Comparison of ENCODE assay signal across 26 cellular contexts in the genomic region with DNA sequence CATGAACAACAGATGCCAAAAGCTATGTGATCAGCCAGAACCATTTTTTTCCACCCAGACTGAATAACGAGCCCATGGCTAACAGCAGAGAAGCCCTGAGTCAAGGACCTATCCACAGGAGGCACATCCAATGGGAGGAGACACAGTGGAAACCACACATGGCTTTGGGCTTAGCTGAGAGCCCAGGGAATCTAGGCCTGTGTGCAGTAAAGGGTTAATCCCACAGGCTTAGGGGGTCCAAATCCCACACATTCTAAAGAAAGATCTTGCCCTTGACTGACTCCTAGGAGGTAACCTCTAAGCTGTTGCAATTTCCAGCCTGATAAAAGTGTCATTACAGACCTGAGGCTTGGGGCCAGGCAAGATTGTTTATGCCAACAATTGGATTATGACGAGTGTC.
A peak's percentile ranks its signal among the peaks of the same experiment; 100 is the strongest.
DNase-seq lines count a peak whose midpoint lies in the region; ATAC-seq and TF ChIP-seq lines count a peak whose summit lies in the region.
"Had no signal": no experiment of that assay in that cellular context is flagged by ENCODE, and none has a peak within 500 bp of the region (broad histone marks: within the 10 kb centered on the region; RNA-seq: fewer than 3 reads in every experiment).

No MANE protein-coding gene starts in this region.

- H3K79me2 ChIP-seq in mesendoderm (ENCODE audit: control insufficient read depth, insufficient read depth, low read length) = no peaks in the 10 kb centered on the region

- no peak overlapping the region for H2AK5ac ChIP-seq in mesendoderm (ENCODE audit: low read length)

- no peaks in the 10 kb centered on the region for H3K27me3 ChIP-seq in mesendoderm (ENCODE audit: insufficient read depth, low read length, poor library complexity)
- H3K27me3 ChIP-seq: BE2C, BLaER1 had no signal

- no peaks in the 10 kb centered on the region for H3K36me3 Mint-ChIP-seq in type B pancreatic cell
- H3K36me3 Mint-ChIP-seq: CD14-positive monocyte; CD4-positive, alpha-beta memory T cell; CD4-positive, CD25-positive, alpha-beta regulatory T cell; CD8-positive, alpha-beta memory T cell had no signal

- no peak overlapping the region for H3K56ac ChIP-seq in mesendoderm (ENCODE audit: low read length)

- no peak overlapping the region for H4K8ac ChIP-seq in mesendoderm (ENCODE audit: low read depth, low read length)

- DNase-seq in NCI-H69 (lab: John Stamatoyannopoulos, UW) = peak; percentile 21
- peak; percentile 97 for DNase-seq in NCI-H82 (lab: John Stamatoyannopoulos, UW)
- DNase-seq in SK-N-DZ (ENCODE audit: low spot score) = peak; percentile 88
- peak; percentile 12 for DNase-seq in mesendoderm
- no peak for DNase-seq in NCI-H446 treated with DMSO at 0.1 percent for 48 hours (lab: John Stamatoyannopoulos, UW)
- no peak for DNase-seq in type B pancreatic cell (ENCODE audit: extremely low spot score, unreplicated experiment)
- DNase-seq: 8988T; ACHN; BE2C; C1 segment of cervical spinal cord; CD4-positive, alpha-beta memory T cell; CD4-positive, CD25-positive, alpha-beta regulatory T cell; CD8-positive, alpha-beta memory T cell; COR-L47; DMS 273 treated with DMSO at 0.1 percent for 48 hours; DMS153; DMS53; DMS79; DND-41; EL; GDM1 had no signal

- peaks cover 12% of the 10 kb centered on the region for H3K4me1 Mint-ChIP-seq in type B pancreatic cell (ENCODE audit: unreplicated experiment)
- H3K4me1 Mint-ChIP-seq: CD14-positive monocyte; CD4-positive, alpha-beta memory T cell; CD4-positive, CD25-positive, alpha-beta regulatory T cell; CD8-positive, alpha-beta memory T cell had no signal

- no peaks in the 10 kb centered on the region for H3K4me1 ChIP-seq in mesendoderm (ENCODE audit: control insufficient read depth, low read depth, low read length)
- H3K4me1 ChIP-seq: BE2C had no signal

- H3K27ac ChIP-seq in mesendoderm (ENCODE audit: low read depth, low read length) = no peak overlapping the region
- H3K27ac ChIP-seq: BLaER1 had no signal

- no peak overlapping the region for H3K4me3 Mint-ChIP-seq in type B pancreatic cell
- H3K4me3 Mint-ChIP-seq: CD14-positive monocyte; CD4-positive, alpha-beta memory T cell; CD4-positive, CD25-positive, alpha-beta regulatory T cell; CD8-positive, alpha-beta memory T cell had no signal

- H3K4me3 ChIP-seq in mesendoderm (ENCODE audit: low read length) = no peak overlapping the region
- H3K4me3 ChIP-seq: BLaER1, GM12878 had no signal

- no peak overlapping the region for H3K18ac ChIP-seq in mesendoderm (ENCODE audit: low read length)

- no peak overlapping the region for H2BK15ac ChIP-seq in mesendoderm (replicated peaks; ENCODE audit: low read depth)

- no peaks in the 10 kb centered on the region for H3K36me3 ChIP-seq in mesendoderm (ENCODE audit: control insufficient read depth, insufficient read depth, low read length)
- H3K36me3 ChIP-seq: BE2C, BLaER1 had no signal

- ATAC-seq in GM21367 (IDR thresholded peaks at IDR 0.05; ENCODE audit: unreplicated experiment) (no peak), HG03457 (IDR thresholded peaks at IDR 0.05; ENCODE audit: unreplicated experiment) (no peak)
- ATAC-seq: GM12878 had no signal

- H4K5ac ChIP-seq in mesendoderm (ENCODE audit: low read length) = no peak overlapping the region

- H3K4ac ChIP-seq in mesendoderm (ENCODE audit: low read depth, low read length) = no peak overlapping the region

- no peak overlapping the region for H2BK5ac ChIP-seq in mesendoderm (ENCODE audit: low read length)

- no peak overlapping the region for H3K23ac ChIP-seq in mesendoderm (ENCODE audit: low read length)

- no peaks in the 10 kb centered on the region for H3K27me3 Mint-ChIP-seq in type B pancreatic cell
- H3K27me3 Mint-ChIP-seq: CD4-positive, alpha-beta memory T cell; CD4-positive, CD25-positive, alpha-beta regulatory T cell; CD8-positive, alpha-beta memory T cell had no signal

- no peaks in the 10 kb centered on the region for H3K79me1 ChIP-seq in mesendoderm (ENCODE audit: low read length)

- peaks cover 3% of the 10 kb centered on the region for H3K9me3 Mint-ChIP-seq in type B pancreatic cell

- H2BK120ac ChIP-seq in mesendoderm (ENCODE audit: low read depth, low read length) = no peak overlapping the region

- no peak overlapping the region for H3K9ac ChIP-seq in mesendoderm (ENCODE audit: low read length)
- H3K9ac ChIP-seq: BLaER1 had no signal

- H3K27ac Mint-ChIP-seq in type B pancreatic cell = no peak overlapping the region
- H3K27ac Mint-ChIP-seq: CD4-positive, alpha-beta memory T cell; CD4-positive, CD25-positive, alpha-beta regulatory T cell; CD8-positive, alpha-beta memory T cell had no signal

- no CpG with 5 or more reads among the region's 2 CpGs for WGBS in mesendoderm (ENCODE audit: extremely low coverage, insufficient coverage, low lambda C conversion rate)

- H3K4me2 ChIP-seq in mesendoderm (ENCODE audit: low read length) = no peak overlapping the region
- H3K4me2 ChIP-seq: BLaER1 had no signal

- no peak for TF ChIP-seq CTCF in type B pancreatic cell (conservative IDR thresholded peaks at IDR 0.05)

Comparison
In these comparisons a context has a peak if more than half of its experiments do, and no peak if none do; other contexts are left out.
1. DNase-seq: peak in NCI-H69 (single experiment), NCI-H82 (single experiment), SK-N-DZ (single experiment) and mesendoderm (single experiment); none in NCI-H446 treated with DMSO at 0.1 percent for 48 hours (single experiment) and type B pancreatic cell (single experiment).